In genomic region chr19:36687214-36688056, GRCh38 we compare ENCODE assay signal across 1 cellular context.
TF ChIP-seq lines count a peak whose summit lies in the region.

ZNF567 (plus strand) TSS chr19:36687612; CDS start chr19:36694868, 7,256 bp downstream.

TF ChIP-seq in HepG2, 621 proteins besides CTCF, POLR2A, EP300 and RAD21 (continued from another document and continues in another):
- TF ChIP-seq ZNF10 (CRISPR knock-in tag; IDR thresholded peaks at IDR 0.05; ENCODE audit: borderline replicate concordance, low read depth), result no peak
- TF ChIP-seq ZBTB7A (CRISPR knock-in tag; IDR thresholded peaks at IDR 0.05), result 0 out of 2 replicates have a peak, but pooled peaks have one; percentile 11
- no peak for TF ChIP-seq ZNF543 (CRISPR knock-in tag; IDR thresholded peaks at IDR 0.05)
- no peak for TF ChIP-seq ZKSCAN1 (IDR thresholded peaks at IDR 0.05; ENCODE audit: low read length)
- peak; percentile 56; the same call in 1 of the 2 replicates for TF ChIP-seq TP53 (CRISPR knock-in tag; conservative IDR thresholded peaks at IDR 0.05)
- no peak for TF ChIP-seq CSRNP2 (CRISPR knock-in tag; conservative IDR thresholded peaks at IDR 0.05; ENCODE audit: low read depth)
- TF ChIP-seq ZNF598 (CRISPR knock-in tag; IDR thresholded peaks at IDR 0.05; ENCODE audit: borderline replicate concordance), result peak; percentile 79; the same call in 1 of the 2 replicates
- TF ChIP-seq STAG1 (CRISPR knock-in tag; IDR thresholded peaks at IDR 0.05), result no peak
- peak; percentile 66; the same call in 1 of the 2 replicates for TF ChIP-seq KLF6 (CRISPR knock-in tag; IDR thresholded peaks at IDR 0.05)
- TF ChIP-seq GTF2F1 (IDR thresholded peaks at IDR 0.05; ENCODE audit: low read length), result no peak
- TF ChIP-seq ZFP37 (CRISPR knock-in tag; IDR thresholded peaks at IDR 0.05; ENCODE audit: borderline replicate concordance), result no peak
- no peak for TF ChIP-seq HMGA1 (CRISPR knock-in tag; conservative IDR thresholded peaks at IDR 0.05)
- no peak for TF ChIP-seq ATF1 (CRISPR knock-in tag; IDR thresholded peaks at IDR 0.05)
- peak; percentile 65 for TF ChIP-seq SALL2 (CRISPR knock-in tag; IDR thresholded peaks at IDR 0.05)
- TF ChIP-seq SNAPC2 (CRISPR knock-in tag; IDR thresholded peaks at IDR 0.05), result no peak
- no peak for TF ChIP-seq HDAC6 (IDR thresholded peaks at IDR 0.05; ENCODE audit: low read depth, low read length)
- TF ChIP-seq POGZ (CRISPR knock-in tag; IDR thresholded peaks at IDR 0.05), result peak; percentile 87
- TF ChIP-seq ZNF652 (CRISPR knock-in tag; IDR thresholded peaks at IDR 0.05; ENCODE audit: borderline replicate concordance, low read depth), result no peak
- TF ChIP-seq ZFY (CRISPR knock-in tag; IDR thresholded peaks at IDR 0.05), result peak; percentile 82
- TF ChIP-seq ZNF775 (CRISPR knock-in tag; IDR thresholded peaks at IDR 0.05; ENCODE audit: borderline replicate concordance), result no peak
- TF ChIP-seq RXRA (CRISPR knock-in tag; IDR thresholded peaks at IDR 0.05), result peak; percentile 38; the same call in 1 of the 2 replicates
- no peak for TF ChIP-seq ZNF614 (CRISPR knock-in tag; IDR thresholded peaks at IDR 0.05; ENCODE audit: borderline replicate concordance)
- no peak for TF ChIP-seq ARNT2 (CRISPR knock-in tag; IDR thresholded peaks at IDR 0.05; ENCODE audit: low read depth)
- no peak for TF ChIP-seq TEF (CRISPR knock-in tag; IDR thresholded peaks at IDR 0.05)
- no peak for TF ChIP-seq ZNF530 (CRISPR knock-in tag; IDR thresholded peaks at IDR 0.05; ENCODE audit: low read depth)
- TF ChIP-seq TCF7 (IDR thresholded peaks at IDR 0.05; ENCODE audit: low read depth), result no peak
- TF ChIP-seq HMG20A (CRISPR knock-in tag; IDR thresholded peaks at IDR 0.05; ENCODE audit: borderline replicate concordance), result no peak
- TF ChIP-seq ZBTB25 (CRISPR knock-in tag; IDR thresholded peaks at IDR 0.05), result 0 out of 2 replicates have a peak, but pooled peaks have one; percentile 35
- no peak; the same call in 1 of the 2 replicates for TF ChIP-seq ZNF34 (CRISPR knock-in tag; IDR thresholded peaks at IDR 0.05; ENCODE audit: borderline replicate concordance)
- peak; percentile 51; the same call in 1 of the 2 replicates for TF ChIP-seq MXD1 (CRISPR knock-in tag; IDR thresholded peaks at IDR 0.05)
- peak; percentile 68; the same call in 1 of the 2 replicates for TF ChIP-seq MXD4 (CRISPR knock-in tag; IDR thresholded peaks at IDR 0.05)
- TF ChIP-seq ZBTB21 (CRISPR knock-in tag; IDR thresholded peaks at IDR 0.05), result no peak
- no peak for TF ChIP-seq RNF219 (CRISPR knock-in tag; IDR thresholded peaks at IDR 0.05)
- TF ChIP-seq ZNF275 (CRISPR knock-in tag; IDR thresholded peaks at IDR 0.05; ENCODE audit: borderline replicate concordance), result peak; percentile 47; the same call in 1 of the 2 replicates
- no peak for TF ChIP-seq AHR (CRISPR knock-in tag; IDR thresholded peaks at IDR 0.05)
- TF ChIP-seq ZBTB14 (CRISPR knock-in tag; IDR thresholded peaks at IDR 0.05), result peak; percentile 82
- peak; percentile 41; the same call in 1 of the 2 replicates for TF ChIP-seq ARID3A (IDR thresholded peaks at IDR 0.05; ENCODE audit: low read depth, low read length)
- 0 out of 2 replicates have a peak, but pooled peaks have one; percentile 50 for TF ChIP-seq ETS1 (CRISPR knock-in tag; IDR thresholded peaks at IDR 0.05)
- TF ChIP-seq ZNF232 (CRISPR knock-in tag; IDR thresholded peaks at IDR 0.05; ENCODE audit: borderline replicate concordance), result peak; percentile 42; the same call in 1 of the 2 replicates
- peak; percentile 84; the same call in 1 of the 2 replicates for TF ChIP-seq SNAPC4 (CRISPR knock-in tag; IDR thresholded peaks at IDR 0.05)
- no peak for TF ChIP-seq ZNF644 (CRISPR knock-in tag; IDR thresholded peaks at IDR 0.05; ENCODE audit: low read depth)
- no peak for TF ChIP-seq DBP (CRISPR knock-in tag; IDR thresholded peaks at IDR 0.05; ENCODE audit: not compliant biosample characterization)
- peak; percentile 86 for TF ChIP-seq PHF21A (CRISPR knock-in tag; IDR thresholded peaks at IDR 0.05)
